In genomic region chr17:46013127-46013501, GRCh38 we compare ENCODE assay signal across 27 cellular contexts. TPM values are rescaled to one million over a fixed set of nuclear protein-coding genes. Genes with fewer than 3 reads are reported as not detected.
"Had no signal": no experiment of that assay in that cellular context is flagged by ENCODE, and none has a peak within 500 bp of the region (broad histone marks: within the 10 kb centered on the region; RNA-seq: fewer than 3 reads in every experiment).

No MANE protein-coding gene starts in this region.

- H3K27me3 Mint-ChIP-seq: activated CD8-positive, alpha-beta memory T cell treated with anti-CD3 and anti-CD28 coated beads, Interleukin-2, amount 10 ng/mL, durations not matched to agents 7 days and 5 days; activated CD8-positive, alpha-beta T cell treated with anti-CD3 and anti-CD28 coated beads for 36 hours; activated naive CD8-positive, alpha-beta T cell treated with anti-CD3 and anti-CD28 coated beads for 36 hours had no signal

- H3K4me3 ChIP-seq: esophagus muscularis mucosa, hepatocyte, right lobe of liver, skin epidermis, tibial artery had no signal

- H3K36me3 Mint-ChIP-seq: activated CD8-positive, alpha-beta memory T cell treated with anti-CD3 and anti-CD28 coated beads, Interleukin-2, amount 10 ng/mL, durations not matched to agents 7 days and 5 days; activated naive CD8-positive, alpha-beta T cell treated with anti-CD3 and anti-CD28 coated beads for 36 hours; memory B cell; stimulated activated effector memory CD8-positive, alpha-beta T cell treated with anti-CD3 and anti-CD28 coated beads, Interleukin-12 subunit alpha, Interleukin-12 subunit beta, amount 100 ng/mL, for 72 hours had no signal

- H3K4me2 ChIP-seq: hepatocyte had no signal

- H2AFZ ChIP-seq: hepatocyte, parathyroid adenoma had no signal

- H3K9me3 ChIP-seq: esophagus muscularis mucosa, right lobe of liver, tibial artery had no signal

- DNase-seq: activated CD4-positive, alpha-beta T cell treated with anti-CD3 and anti-CD28 coated beads, Interleukin-2, amount 10 ng/mL, durations not matched to agents 24 days and 14 days; activated CD8-positive, alpha-beta memory T cell treated with anti-CD3 and anti-CD28 coated beads, Interleukin-2, amount 10 ng/mL, durations not matched to agents 7 days and 5 days; activated CD8-positive, alpha-beta T cell treated with anti-CD3 and anti-CD28 coated beads for 36 hours; activated gamma-delta T cell; activated naive CD8-positive, alpha-beta T cell treated with anti-CD3 and anti-CD28 coated beads for 36 hours; activated T-cell treated with anti-CD3 and anti-CD28 coated beads for 4 hours; central memory CD4-positive, alpha-beta T cell; effector memory CD8-positive, alpha-beta T cell; glutamatergic neuron; left cardiac atrium; stimulated activated CD4-positive, alpha-beta T cell treated with anti-CD3 and anti-CD28 coated beads, Interleukin-2, amount 100 ng/mL, for 24 hours; tibial artery had no signal

- H3K4me1 ChIP-seq: esophagus muscularis mucosa, parathyroid adenoma, right lobe of liver had no signal

- H3K79me2 ChIP-seq: hepatocyte, parathyroid adenoma had no signal

- H3K9ac ChIP-seq: parathyroid adenoma had no signal

- H3K4me1 Mint-ChIP-seq: activated CD4-positive, alpha-beta T cell treated with anti-CD3 and anti-CD28 coated beads, Interleukin-2, amount 10 ng/mL, durations not matched to agents 24 days and 14 days; activated CD8-positive, alpha-beta memory T cell treated with anti-CD3 and anti-CD28 coated beads, Interleukin-2, amount 10 ng/mL, durations not matched to agents 7 days and 5 days; activated naive CD8-positive, alpha-beta T cell treated with anti-CD3 and anti-CD28 coated beads for 36 hours had no signal

- H3K4me3 Mint-ChIP-seq: activated CD4-positive, alpha-beta T cell treated with anti-CD3 and anti-CD28 coated beads, Interleukin-2, amount 10 ng/mL, durations not matched to agents 24 days and 14 days; activated CD8-positive, alpha-beta memory T cell treated with anti-CD3 and anti-CD28 coated beads, Interleukin-2, amount 10 ng/mL, durations not matched to agents 7 days and 5 days; activated CD8-positive, alpha-beta T cell treated with anti-CD3 and anti-CD28 coated beads for 36 hours; activated naive CD8-positive, alpha-beta T cell treated with anti-CD3 and anti-CD28 coated beads for 36 hours; effector memory CD8-positive, alpha-beta T cell; memory B cell; nephron; stimulated activated effector memory CD8-positive, alpha-beta T cell treated with anti-CD3 and anti-CD28 coated beads, Interleukin-12 subunit alpha, Interleukin-12 subunit beta, amount 100 ng/mL, for 72 hours; T-helper 2 cell treated with Interferon-gamma antibody and Interleukin-4, amounts not matched to agents 5 μg/mL and 100 μg/mL, for 36 hours had no signal

- H3K9me3 Mint-ChIP-seq: activated CD4-positive, alpha-beta T cell treated with anti-CD3 and anti-CD28 coated beads, Interleukin-2, amount 10 ng/mL, durations not matched to agents 24 days and 14 days; activated CD8-positive, alpha-beta T cell treated with anti-CD3 and anti-CD28 coated beads for 36 hours; activated naive CD8-positive, alpha-beta T cell treated with anti-CD3 and anti-CD28 coated beads for 36 hours; effector memory CD8-positive, alpha-beta T cell; memory B cell; nephron; stimulated activated effector memory CD8-positive, alpha-beta T cell treated with anti-CD3 and anti-CD28 coated beads, Interleukin-12 subunit alpha, Interleukin-12 subunit beta, amount 100 ng/mL, for 72 hours; T-helper 2 cell treated with Interferon-gamma antibody and Interleukin-4, amounts not matched to agents 5 μg/mL and 100 μg/mL, for 36 hours had no signal

- H3K27ac ChIP-seq: esophagus muscularis mucosa, hepatocyte, parathyroid adenoma, right lobe of liver, tibial artery, VCaP had no signal

- H3K27ac Mint-ChIP-seq: activated CD4-positive, alpha-beta T cell treated with anti-CD3 and anti-CD28 coated beads, Interleukin-2, amount 10 ng/mL, durations not matched to agents 24 days and 14 days; activated CD8-positive, alpha-beta memory T cell treated with anti-CD3 and anti-CD28 coated beads, Interleukin-2, amount 10 ng/mL, durations not matched to agents 7 days and 5 days; activated CD8-positive, alpha-beta T cell treated with anti-CD3 and anti-CD28 coated beads for 36 hours; activated naive CD8-positive, alpha-beta T cell treated with anti-CD3 and anti-CD28 coated beads for 36 hours; memory B cell; nephron; T-helper 2 cell treated with Interferon-gamma antibody and Interleukin-4, amounts not matched to agents 5 μg/mL and 100 μg/mL, for 36 hours had no signal

- ATAC-seq: activated CD4-positive, CD25-positive, alpha-beta regulatory T cell treated with anti-CD3 and anti-CD28 coated beads, Interleukin-2, amount 50 U/mL, for 24 hours; activated CD8-positive, alpha-beta memory T cell treated with anti-CD3 and anti-CD28 coated beads, Interleukin-2, amount 10 ng/mL, durations not matched to agents 7 days and 5 days; activated CD8-positive, alpha-beta T cell treated with anti-CD3 and anti-CD28 coated beads for 36 hours; effector memory CD8-positive, alpha-beta T cell; left cardiac atrium; stimulated activated effector memory CD8-positive, alpha-beta T cell treated with anti-CD3 and anti-CD28 coated beads, Interleukin-12 subunit alpha, Interleukin-12 subunit beta, amount 100 ng/mL, for 72 hours had no signal

- H3K36me3 ChIP-seq: esophagus muscularis mucosa, right lobe of liver, tibial artery had no signal

- H3K27me3 ChIP-seq: esophagus muscularis mucosa, hepatocyte, right lobe of liver had no signal

RNA-seq across cellular contexts. Expression of gene STH, which starts 14.1 kb away (rescaled TPM):
- total RNA-seq: activated CD4-positive, alpha-beta T cell treated with anti-CD3 and anti-CD28 coated beads, Interleukin-2, amount 10 ng/mL, durations not matched to agents 24 days and 14 days; activated CD8-positive, alpha-beta memory T cell treated with anti-CD3 and anti-CD28 coated beads, Interleukin-2, amount 10 ng/mL, durations not matched to agents 7 days and 5 days; activated CD8-positive, alpha-beta T cell treated with anti-CD3 and anti-CD28 coated beads for 36 hours; activated naive CD8-positive, alpha-beta T cell treated with anti-CD3 and anti-CD28 coated beads for 36 hours; astrocyte; dermis microvascular lymphatic vessel endothelial cell; esophagus muscularis mucosa; hepatocyte; left cardiac atrium; lower leg skin; right lobe of liver; urinary bladder had no signal
